ENCODE assay signal across 21 cellular contexts in genomic region chr1:203915811-203916210, GRCh38. TPM values are rescaled to one million over a fixed set of nuclear protein-coding genes. Genes with fewer than 3 reads are reported as not detected.
DNase-seq lines count a peak whose midpoint lies in the region; ATAC-seq and TF ChIP-seq lines count a peak whose summit lies in the region.
"Had no signal": no experiment of that assay in that cellular context is flagged by ENCODE, and none has a peak within 500 bp of the region (broad histone marks: within the 10 kb centered on the region; RNA-seq: fewer than 3 reads in every experiment).

No MANE protein-coding gene starts in this region.

- no peaks in the 10 kb centered on the region; the same call in 1 of the 2 replicates for H3K27me3 Mint-ChIP-seq in HFFc6 (ENCODE audit: insufficient read depth)
- H3K27me3 Mint-ChIP-seq in endothelial cell (ENCODE audit: unreplicated experiment), result no peaks in the 10 kb centered on the region
- H3K27me3 Mint-ChIP-seq: progenitor cell of endocrine pancreas had no signal

- H3K36me3 Mint-ChIP-seq in HFFc6 (ENCODE audit: low read depth) (no peaks in the 10 kb centered on the region), endothelial cell (ENCODE audit: low read depth, unreplicated experiment) (no peaks in the 10 kb centered on the region)
- H3K36me3 Mint-ChIP-seq: activated naive CD8-positive, alpha-beta T cell treated with anti-CD3 and anti-CD28 coated beads, Interleukin-2, amount 10 ng/mL, durations not matched to agents 7 days and 5 days; CD4-positive, alpha-beta memory T cell had no signal

- TF ChIP-seq CTCF in 22Rv1 (IDR thresholded peaks at IDR 0.05) (no peak), HFFc6 (IDR thresholded peaks at IDR 0.05) (no peak), endothelial cell (IDR thresholded peaks at IDR 0.05; ENCODE audit: unreplicated experiment) (no peak)

- H3K9me3 Mint-ChIP-seq in HFFc6, result no peaks in the 10 kb centered on the region
- no peaks in the 10 kb centered on the region for H3K9me3 Mint-ChIP-seq in endothelial cell (ENCODE audit: unreplicated experiment)
- H3K9me3 Mint-ChIP-seq: activated naive CD8-positive, alpha-beta T cell treated with anti-CD3 and anti-CD28 coated beads, Interleukin-2, amount 10 ng/mL, durations not matched to agents 7 days and 5 days; CD4-positive, alpha-beta memory T cell had no signal

- H3K4me1 Mint-ChIP-seq in HFFc6 (ENCODE audit: low read depth) (peaks cover 39% of the 10 kb centered on the region), endothelial cell (ENCODE audit: unreplicated experiment) (no peaks in the 10 kb centered on the region)
- H3K4me1 Mint-ChIP-seq: CD4-positive, alpha-beta memory T cell; nephron had no signal

- DNase-seq in HFFc6, result peak; percentile 61
- DNase-seq in fibroblast of peridontal ligament (ENCODE audit: extremely low read depth), result peak; percentile 57
- DNase-seq in endothelial cell (ENCODE audit: low spot score), result no peak
- DNase-seq in activated CD4-positive, alpha-beta T cell treated with anti-CD3 and anti-CD28 coated beads for 48 hours, result no peak
- DNase-seq in NCI-H1930 (lab: John Stamatoyannopoulos, UW), result no peak
- DNase-seq in NCI-H1048 (lab: John Stamatoyannopoulos, UW), result no peak
- DNase-seq: activated naive CD8-positive, alpha-beta T cell treated with anti-CD3 and anti-CD28 coated beads, Interleukin-2, amount 10 ng/mL, durations not matched to agents 7 days and 5 days; CD4-positive, alpha-beta memory T cell; effector CD8-positive, alpha-beta T cell; left cardiac atrium; NCI-H2029 treated with DMSO at 0.1 percent for 48 hours; NCI-H510A; SHP77 treated with DMSO at 0.1 percent for 48 hours; spleen had no signal

- peak; percentile 66; the same call in 2 of the 3 replicates for ATAC-seq in SK-N-SH treated with all-trans-retinoic acid at 6 μM for 48 hours
- ATAC-seq: activated CD4-positive, CD25-positive, alpha-beta regulatory T cell treated with anti-CD3 and anti-CD28 coated beads, Interleukin-2, amount 50 U/mL, for 24 hours; foreskin keratinocyte; K562; left cardiac atrium had no signal

- H3K27ac Mint-ChIP-seq in HFFc6 (peak overlapping the region; percentile 87), endothelial cell (ENCODE audit: unreplicated experiment) (no peak overlapping the region)
- H3K27ac Mint-ChIP-seq: activated naive CD8-positive, alpha-beta T cell treated with anti-CD3 and anti-CD28 coated beads, Interleukin-2, amount 10 ng/mL, durations not matched to agents 7 days and 5 days; CD4-positive, alpha-beta memory T cell; nephron; progenitor cell of endocrine pancreas had no signal

- H3K4me3 Mint-ChIP-seq in HFFc6 (peak overlapping the region; percentile 52), endothelial cell (ENCODE audit: unreplicated experiment) (no peak overlapping the region)
- H3K4me3 Mint-ChIP-seq: activated naive CD8-positive, alpha-beta T cell treated with anti-CD3 and anti-CD28 coated beads, Interleukin-2, amount 10 ng/mL, durations not matched to agents 7 days and 5 days; CD4-positive, alpha-beta memory T cell; nephron had no signal

- peak overlapping the region; percentile 57 for H3K27ac ChIP-seq in 22Rv1
- H3K27ac ChIP-seq: foreskin keratinocyte, spleen had no signal

TF ChIP-seq in SK-N-SH treated with all-trans-retinoic acid at 6 μM for 48 hours, 23 proteins besides CTCF, POLR2A, EP300 and RAD21:
- TF ChIP-seq BACH2 (CRISPR knock-in tag; IDR thresholded peaks at IDR 0.05; ENCODE audit: borderline replicate concordance), result no peak
- no peak for TF ChIP-seq SNAI2 (CRISPR knock-in tag; IDR thresholded peaks at IDR 0.05)
- TF ChIP-seq PPARA (CRISPR knock-in tag; IDR thresholded peaks at IDR 0.05; ENCODE audit: borderline replicate concordance), result no peak
- TF ChIP-seq ARNTL (CRISPR knock-in tag; IDR thresholded peaks at IDR 0.05; ENCODE audit: borderline replicate concordance, low read depth), result no peak
- no peak for TF ChIP-seq ZNF70 (CRISPR knock-in tag; IDR thresholded peaks at IDR 0.05)
- no peak for TF ChIP-seq PATZ1 (CRISPR knock-in tag; IDR thresholded peaks at IDR 0.05; ENCODE audit: borderline replicate concordance)
- TF ChIP-seq TSHZ2 (CRISPR knock-in tag; IDR thresholded peaks at IDR 0.05), result no peak
- no peak for TF ChIP-seq POU6F1 (CRISPR knock-in tag; IDR thresholded peaks at IDR 0.05; ENCODE audit: borderline replicate concordance, low read depth)

RNA-seq across cellular contexts. Expression of gene SNRPE, which starts 54.4 kb away (rescaled TPM):
- 100 to 1,000 TPM; 154 to 186 (median 163) TPM for total RNA-seq in HFFc6 (2021; fragmentation: NEBNext Ultra II Directional; extraction: Animal tissue kit (Norgen Biotek cat#: 25700))
- 138 TPM for total RNA-seq in endothelial cell (ENCODE audit: unreplicated experiment)

Comparison
In these comparisons a context has a peak if more than half of its experiments do, and no peak if none do; other contexts are left out.
1. DNase-seq: peak in HFFc6 (single experiment) and fibroblast of peridontal ligament (single experiment); none in endothelial cell (single experiment), activated CD4-positive, alpha-beta T cell treated with anti-CD3 and anti-CD28 coated beads for 48 hours (single experiment), NCI-H1930 (0 of 2) and NCI-H1048 (single experiment).